In the genomic region with DNA sequence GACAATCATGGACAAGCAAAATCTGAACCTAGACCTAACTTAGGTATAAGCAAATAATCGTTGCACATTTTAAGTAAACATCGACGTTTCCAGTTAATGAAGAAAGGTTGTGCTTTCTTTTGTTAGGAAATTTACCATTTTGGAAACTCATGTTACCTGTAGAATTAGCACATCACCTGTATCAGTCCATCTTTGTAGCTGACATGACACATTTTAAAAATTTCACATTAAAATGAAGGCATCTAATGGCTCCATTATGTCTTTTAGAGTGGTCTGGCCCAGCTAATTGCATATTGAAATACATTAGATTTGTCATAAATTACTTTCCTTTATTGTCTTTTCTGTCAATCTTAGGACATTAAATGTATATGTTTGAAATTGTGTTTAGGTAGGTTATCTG, we compare ENCODE assay signal across 18 cellular contexts.
DNase-seq lines count a peak whose midpoint lies in the region; ATAC-seq and TF ChIP-seq lines count a peak whose summit lies in the region.
"Had no signal": no experiment of that assay in that cellular context is flagged by ENCODE, and none has a peak within 500 bp of the region (broad histone marks: within the 10 kb centered on the region; RNA-seq: fewer than 3 reads in every experiment).

No MANE protein-coding gene starts in this region.

- no peaks in the 10 kb centered on the region for H3K27me3 ChIP-seq in right atrium auricular region
- H3K27me3 ChIP-seq in HUES48 (ENCODE audit: control insufficient read depth, insufficient read depth, low read length), result no peaks in the 10 kb centered on the region
- H3K27me3 ChIP-seq: BE2C had no signal

- H3K9me3 ChIP-seq in right atrium auricular region, result no peaks in the 10 kb centered on the region
- H3K9me3 ChIP-seq in HUES48 (ENCODE audit: control insufficient read depth, insufficient read depth, low read length), result no peaks in the 10 kb centered on the region
- H3K9me3 ChIP-seq: BE2C, HAP-1 had no signal

- H3K27me3 Mint-ChIP-seq in activated T-helper 17 cell treated with anti-CD3 and anti-CD28 coated beads, Interleukin-2, amount 50 U/mL, for 72 hours, result no peaks in the 10 kb centered on the region

- H3K4me3 ChIP-seq in right atrium auricular region (no peak overlapping the region), HUES48 (ENCODE audit: low read depth, low read length) (no peak overlapping the region)
- H3K4me3 ChIP-seq: GM12878, HAP-1 had no signal

- peak overlapping the region; percentile 90 for H3K4me3 Mint-ChIP-seq in activated T-helper 17 cell treated with anti-CD3 and anti-CD28 coated beads, Interleukin-2, amount 50 U/mL, for 72 hours
- H3K4me3 Mint-ChIP-seq: CD8-positive, alpha-beta T cell; T-helper 1 cell treated with Interleukin-12 subunit alpha and Interleukin-12 subunit beta and Interleukin-4 antibody, amounts not matched to agents 30 μg/mL and 1 μg/mL, for 36 hours had no signal

- no peak for TF ChIP-seq CTCF in right atrium auricular region (IDR thresholded peaks at IDR 0.05)

- intact Hi-C loops in cardiac septum (cut with DNase I), result loop anchor here (5.0 kb wide), 2 partner anchors 67 to 277 kb away; no protein-coding TSS in a partner anchor

- H3K36me3 ChIP-seq in right atrium auricular region, result no peaks in the 10 kb centered on the region
- no peaks in the 10 kb centered on the region for H3K36me3 ChIP-seq in HUES48 (ENCODE audit: control insufficient read depth, insufficient read depth, low read length)
- H3K36me3 ChIP-seq: BE2C, HAP-1 had no signal

- H3K27ac Mint-ChIP-seq in activated T-helper 17 cell treated with anti-CD3 and anti-CD28 coated beads, Interleukin-2, amount 50 U/mL, for 72 hours, result no peak overlapping the region
- H3K27ac Mint-ChIP-seq: CD8-positive, alpha-beta T cell; T-helper 1 cell treated with Interleukin-12 subunit alpha and Interleukin-12 subunit beta and Interleukin-4 antibody, amounts not matched to agents 30 μg/mL and 1 μg/mL, for 36 hours had no signal

- no peak for ATAC-seq in activated T-helper 17 cell treated with anti-CD3 and anti-CD28 coated beads, Interleukin-2, amount 50 U/mL, for 72 hours (replicated peaks)
- ATAC-seq in HG03095 (IDR thresholded peaks at IDR 0.05; ENCODE audit: unreplicated experiment) (no peak), HG03196 (IDR thresholded peaks at IDR 0.05; ENCODE audit: unreplicated experiment) (no peak)
- ATAC-seq: CD8-positive, alpha-beta T cell; GM12878 had no signal

- H3K9me3 Mint-ChIP-seq in activated T-helper 17 cell treated with anti-CD3 and anti-CD28 coated beads, Interleukin-2, amount 50 U/mL, for 72 hours, result no peaks in the 10 kb centered on the region
- H3K9me3 Mint-ChIP-seq: CD8-positive, alpha-beta T cell; T-helper 1 cell treated with Interleukin-12 subunit alpha and Interleukin-12 subunit beta and Interleukin-4 antibody, amounts not matched to agents 30 μg/mL and 1 μg/mL, for 36 hours had no signal

- peaks cover 55% of the 10 kb centered on the region for H3K4me1 Mint-ChIP-seq in activated T-helper 17 cell treated with anti-CD3 and anti-CD28 coated beads, Interleukin-2, amount 50 U/mL, for 72 hours

- H3K36me3 Mint-ChIP-seq in activated T-helper 17 cell treated with anti-CD3 and anti-CD28 coated beads, Interleukin-2, amount 50 U/mL, for 72 hours (ENCODE audit: low read depth), result peaks cover 55% of the 10 kb centered on the region

- H3K4me1 ChIP-seq in right atrium auricular region (peaks cover 0 to 77% of the 10 kb centered on the region in 2 donors), HUES48 (ENCODE audit: control insufficient read depth, insufficient read depth, low read length) (peaks cover 48% of the 10 kb centered on the region)
- H3K4me1 ChIP-seq: BE2C had no signal

- peak overlapping the region; percentile 46 to 56 for H3K27ac ChIP-seq in right atrium auricular region
- peak overlapping the region; percentile 93 for H3K27ac ChIP-seq in HUES48 (ENCODE audit: low read depth, low read length)

- DNase-seq in right atrium auricular region (ENCODE audit: low spot score), result no peak
- no peak for DNase-seq in cardiac septum (ENCODE audit: low spot score)
- DNase-seq in SW480 (ENCODE audit: low spot score), result no peak
- DNase-seq: BE2C; CD8-positive, alpha-beta T cell; DND-41; NCI-H1694; NCI-H2081 treated with DMSO at 0.1 percent for 48 hours; NCI-H446 treated with DMSO at 0.1 percent for 48 hours; NCI-H526 treated with DMSO at 0.1 percent for 48 hours; Right ventricle myocardium superior had no signal

- no peak overlapping the region for H3K9ac ChIP-seq in HUES48 (ENCODE audit: low read depth, low read length)
